In the genomic region with DNA sequence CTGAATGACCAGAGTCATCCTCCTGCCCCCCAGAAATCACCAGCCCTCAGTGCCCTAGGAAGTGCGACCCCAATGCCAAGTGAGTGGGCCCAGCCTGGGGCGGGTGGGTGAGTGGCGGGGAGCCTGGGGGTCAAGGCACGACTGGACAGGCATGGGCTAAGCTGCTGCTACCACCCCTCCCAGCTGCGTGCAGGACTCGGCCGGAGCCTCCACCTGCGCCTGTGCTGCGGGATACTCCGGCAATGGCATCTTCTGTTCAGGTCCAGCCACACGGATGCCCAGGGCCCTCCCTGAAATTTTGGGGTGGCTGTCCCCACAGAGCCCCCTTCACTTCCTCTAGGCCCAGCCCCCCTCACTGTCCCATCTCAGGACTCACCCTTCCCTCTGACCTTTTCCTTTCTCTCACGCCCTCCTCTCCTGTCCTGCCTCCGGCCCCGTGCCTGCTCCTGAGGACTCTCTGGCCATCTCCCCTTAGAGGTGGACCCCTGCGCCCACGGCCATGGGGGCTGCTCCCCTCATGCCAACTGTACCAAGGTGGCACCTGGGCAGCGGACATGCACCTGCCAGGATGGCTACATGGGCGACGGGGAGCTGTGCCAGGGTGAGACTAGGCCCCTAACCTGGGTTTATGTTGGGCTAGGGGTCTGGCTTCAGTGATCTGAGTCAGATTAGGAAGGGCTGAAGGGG, we compare ENCODE assay signal across 8 cellular contexts. TPM values are rescaled to one million over a fixed set of nuclear protein-coding genes. Genes with fewer than 3 reads are reported as not detected.
"Had no signal": no experiment of that assay in that cellular context is flagged by ENCODE, and none has a peak within 500 bp of the region (broad histone marks: within the 10 kb centered on the region; RNA-seq: fewer than 3 reads in every experiment).

No MANE protein-coding gene starts in this region.

- H3K27ac ChIP-seq: GM23248 had no signal

- H2AFZ ChIP-seq: GM23248 had no signal

- FAIRE-seq: H54, HTR-8/SVneo, K562 had no signal

- H3K9ac ChIP-seq: GM23248 had no signal

- DNase-seq: GM23248, GOT3, H9, HCEC 1CT, IMR-90 had no signal

- H3K9me3 Mint-ChIP-seq: H9 had no signal

- H3K27ac Mint-ChIP-seq: H9 had no signal

- ATAC-seq: K562 had no signal

- H3K4me3 ChIP-seq: GM23248, K562 had no signal

- H3K4me3 Mint-ChIP-seq: H9 had no signal

RNA-seq across cellular contexts. Expression of a gene that starts 21.5 kb away (rescaled TPM):
- total RNA-seq: GM23248, IMR-90 had no signal
- polyA plus RNA-seq: GM23248, IMR-90 had no signal
